17 cellular contexts compared by ENCODE assay signal in genomic region chr12:95443458-95443857, GRCh38. TPM values are rescaled to one million over a fixed set of nuclear protein-coding genes. Genes with fewer than 3 reads are reported as not detected.
DNase-seq lines count a peak whose midpoint lies in the region; ATAC-seq, FAIRE-seq and TF ChIP-seq lines count a peak whose summit lies in the region.
"Had no signal": no experiment of that assay in that cellular context is flagged by ENCODE, and none has a peak within 500 bp of the region (broad histone marks: within the 10 kb centered on the region; RNA-seq: fewer than 3 reads in every experiment).

No MANE protein-coding gene starts in this region.

- H3K4me2 ChIP-seq in GM23338, result no peak overlapping the region
- H3K4me2 ChIP-seq in K562 (ENCODE audit: insufficient read depth, low read length), result no peak overlapping the region

- no peak for TF ChIP-seq EP300 in K562 (IDR thresholded peaks at IDR 0.05; ENCODE audit: low read length)

- ATAC-seq in GM23338 (peak; percentile 24), K562 (peak; percentile 83), GM18520 (IDR thresholded peaks at IDR 0.05; ENCODE audit: unreplicated experiment) (no peak)
- ATAC-seq: HCT116 had no signal

- H3F3A ChIP-seq in GM23338 (replicated peaks; ENCODE audit: low read depth), result no peaks in the 10 kb centered on the region

- H3K9me2 ChIP-seq in GM23338 (ENCODE audit: insufficient read depth), result no peaks in the 10 kb centered on the region; the same call in 1 of the 2 replicates

- H3K4me3 Mint-ChIP-seq in GM23338, result no peak overlapping the region

- TF ChIP-seq CTCF in GM23338 (conservative IDR thresholded peaks at IDR 0.05; ENCODE audit: low read depth in 2 of 2), result no peak
- TF ChIP-seq CTCF in K562 (IDR thresholded peaks at IDR 0.05 in 2 of 3, conservative IDR thresholded peaks at IDR 0.05 in 1 of 3; ENCODE audit: insufficient read depth in 2 of 3, low read depth in 1 of 3, low read length in 3 of 3), result no peak

- CTCF ChIA-PET in K562 (lab: Yijun Ruan, JAX; ENCODE audit: low intra/inter-chr PET ratio), result no interaction called here

- in situ Hi-C loops in K562 (cut with MboI), result no loop called here

- no peaks in the 10 kb centered on the region for H3K9me3 Mint-ChIP-seq in GM23338

- no peak overlapping the region for H3K27ac Mint-ChIP-seq in GM23338

- H3K9ac ChIP-seq in K562 (ENCODE audit: insufficient read depth in 1 of 2, low read depth in 2 of 2, low read length in 2 of 2), result no peak overlapping the region

- no peaks in the 10 kb centered on the region for H3K9me1 ChIP-seq in K562 (ENCODE audit: control insufficient read depth, insufficient read depth, low read length)

- H3K27me3 ChIP-seq in GM23338 (ENCODE audit: insufficient read depth) (peaks cover 7% of the 10 kb centered on the region; the same call in 1 of the 2 replicates), K562 (ENCODE audit: control insufficient read depth in 2 of 2, insufficient read depth in 2 of 2, low read length in 2 of 2) (peaks cover 4 to 11% of the 10 kb centered on the region in 2 experiments; a peak in 4 of 5 replicates), neuron (ENCODE audit: insufficient read depth, low read length) (peaks cover 10% of the 10 kb centered on the region)

- POLR2A ChIA-PET in K562 (lab: Yijun Ruan, JAX), result no interaction called here

- no peaks in the 10 kb centered on the region for H3K36me3 Mint-ChIP-seq in GM23338 (ENCODE audit: low read depth)

- H3K36me3 ChIP-seq in GM23338 (ENCODE audit: insufficient read depth) (no peaks in the 10 kb centered on the region), K562 (ENCODE audit: control insufficient read depth, insufficient read depth, low read length) (no peaks in the 10 kb centered on the region), neuron (ENCODE audit: insufficient read depth, low read length) (no peaks in the 10 kb centered on the region)

- no peaks in the 10 kb centered on the region for H4K20me1 ChIP-seq in GM23338 (replicated peaks; ENCODE audit: insufficient read depth)
- H4K20me1 ChIP-seq in K562 (replicated peaks; ENCODE audit: control insufficient read depth, insufficient read depth, low read length), result no peaks in the 10 kb centered on the region

- intact Hi-C loops in K562 (cut with micrococcal nuclease), result no loop called here

- H2AFZ ChIP-seq in GM23338 (no peak overlapping the region), K562 (ENCODE audit: low read depth, low read length) (no peak overlapping the region), neuron (ENCODE audit: low read depth, low read length) (peak overlapping the region; percentile 43)

- H3K27ac ChIP-seq in GM23338 (ENCODE audit: low read depth) (no peak overlapping the region), K562 (ENCODE audit: extremely low read depth, low read depth, low read length) (no peak overlapping the region)
- H3K27ac ChIP-seq: C4-2B had no signal

- H3K79me2 ChIP-seq in GM23338 (replicated peaks; ENCODE audit: insufficient read depth), result no peaks in the 10 kb centered on the region
- H3K79me2 ChIP-seq in K562 (ENCODE audit: control insufficient read depth, insufficient read depth, low read length), result no peaks in the 10 kb centered on the region

- no peak for TF ChIP-seq RAD21 in K562 (CRISPR knock-in tag; conservative IDR thresholded peaks at IDR 0.05 in 1 of 2, IDR thresholded peaks at IDR 0.05 in 1 of 2)

- H3K4me3 ChIP-seq in GM23338 (no peak overlapping the region), K562 (no peak overlapping the region), neuron (ENCODE audit: low read length) (no peak overlapping the region)

- H3K9me3 ChIP-seq in K562 (replicated peaks; ENCODE audit: control insufficient read depth, insufficient read depth, low read depth, low read length) (no peaks in the 10 kb centered on the region), neuron (ENCODE audit: low read length) (no peaks in the 10 kb centered on the region)

- H3K4me1 ChIP-seq in GM23338 (ENCODE audit: insufficient read depth) (peaks cover 10% of the 10 kb centered on the region), K562 (replicated peaks in 1 of 2; ENCODE audit: control insufficient read depth in 2 of 2, insufficient read depth in 2 of 2, low read length in 2 of 2) (peaks cover 0 to 4% of the 10 kb centered on the region in 2 experiments; a peak in 2 of 5 replicates), neuron (ENCODE audit: insufficient read depth, low read length) (peaks cover 9% of the 10 kb centered on the region)

- TF ChIP-seq POLR2A in K562 (conservative IDR thresholded peaks at IDR 0.05), result no peak

- peaks cover 20% of the 10 kb centered on the region for H3K4me1 Mint-ChIP-seq in GM23338

- no TSS peak for BruUV-seq in K562 (replicated peaks; lab: Mats Ljungman, UMichigan)

- peaks cover 8% of the 10 kb centered on the region for H3K27me3 Mint-ChIP-seq in GM23338 (ENCODE audit: insufficient read depth, low read depth, poor library complexity)

- peak; percentile 51 for DNase-seq in GM23338 (ENCODE audit: low spot score)
- peak; percentile 4 for DNase-seq in NCI-H69 (lab: John Stamatoyannopoulos, UW)
- DNase-seq in K562 (ENCODE audit: extremely low read depth in 1 of 4, low spot score in 3 of 4), result peak in 1 of 4 experiments; percentile 50
- no peak for DNase-seq in inferior parietal cortex (ENCODE audit: extremely low spot score)
- no peak for DNase-seq in NCI-H510A (lab: John Stamatoyannopoulos, UW)
- DNase-seq: DMS153, EL, KG1, NCI-H1048, NCI-H1436 treated with DMSO at 0.1 percent for 48 hours, NCI-H2029 treated with DMSO at 0.1 percent for 48 hours, NCI-H2171 treated with DMSO at 0.1 percent for 48 hours, RPMI8226 had no signal

- peak; percentile 58 for FAIRE-seq in K562 (lab: Jason Lieb, UNC)

- WGBS in K562 (ENCODE audit: insufficient coverage, low coverage, missing lambda C conversion rate), result 32% methylated on average over 2 of the region's 2 CpGs

TF ChIP-seq in K562, 482 proteins besides CTCF, POLR2A, EP300 and RAD21 (continues in another document):
- peak; percentile 33; the same call in 1 of the 2 replicates for TF ChIP-seq CBFA2T2 (conservative IDR thresholded peaks at IDR 0.05)
- TF ChIP-seq NCOR1 (IDR thresholded peaks at IDR 0.05), result peak; percentile 23; the same call in 1 of the 2 replicates
- TF ChIP-seq TBL1XR1 (IDR thresholded peaks at IDR 0.05; ENCODE audit: low read length in 2 of 2), result no peak
- no peak for TF ChIP-seq TCF3 (CRISPR knock-in tag; IDR thresholded peaks at IDR 0.05)
- TF ChIP-seq BMI1 (IDR thresholded peaks at IDR 0.05; ENCODE audit: low read length), result no peak
- TF ChIP-seq ARID1B (IDR thresholded peaks at IDR 0.05), result 0 out of 2 replicates have a peak, but pooled peaks have one; percentile 15
- TF ChIP-seq HDAC3 (IDR thresholded peaks at IDR 0.05; ENCODE audit: borderline replicate concordance, partially characterized antibody), result no peak
- TF ChIP-seq TSHZ1 (CRISPR knock-in tag; IDR thresholded peaks at IDR 0.05), result no peak
- peak; percentile 71 for TF ChIP-seq CBFA2T3 (IDR thresholded peaks at IDR 0.05)
- no peak for TF ChIP-seq ELF4 (CRISPR knock-in tag; IDR thresholded peaks at IDR 0.05)
- TF ChIP-seq NEUROD1 (IDR thresholded peaks at IDR 0.05; ENCODE audit: borderline replicate concordance, low read depth, low read length, partially characterized antibody), result no peak
- no peak for TF ChIP-seq FOSL1 (tag; conservative IDR thresholded peaks at IDR 0.05)

RNA-seq across cellular contexts. Expression of gene METAP2, which starts 30.5 kb away (rescaled TPM):
- total RNA-seq in GM23338 (2014; rRNA removed; shearing (Covaris generic)), result 111 and 130 TPM in 2 replicates
- polyA plus RNA-seq in GM23338 (2016; fragmentation: Nextera tagmentation; extraction: Ambion mirVana) (153 and 159 TPM in 2 replicates), K562 (2011; rRNA removed) (149 and 197 TPM in 2 replicates), K562 (2014; fragmentation: Illumina TruSeq; extraction: Trizol) (195 and 197 TPM in 2 replicates), K562 (2014; fragmentation: Nextera tagmentation; extraction: Ambion mirVana) (100 to 1,000 TPM in 1 of 2 experiments, 10 to 100 TPM in 1; 75.5 to 104 TPM), K562 (2014; rRNA removed) (130 and 164 TPM in 2 replicates)
- total RNA-seq in K562 (2011; cell fraction: chromatin; rRNA removed; ENCODE audit: low replicate concordance), result 21.0 and 95.6 TPM in 2 replicates
- total RNA-seq in K562 (2011; cell fraction: nucleolus; rRNA removed), result 17.0 and 24.2 TPM in 2 replicates
- 29.3 and 37.4 TPM in 2 replicates for total RNA-seq in K562 (2011; cell fraction: nucleoplasm; rRNA removed)
- total RNA-seq in K562 (2014; rRNA removed) (117 and 161 TPM in 2 replicates), K562 (2014; rRNA removed; fragmentation: Illumina TruSeq; extraction: Trizol) (180 and 219 TPM in 2 replicates), K562 (2015; rRNA removed; fragmentation: Illumina TruSeq; extraction: Trizol) (187 and 205 TPM in 2 replicates), K562 (2021) (107 and 112 TPM in 2 replicates)
- 26.0 and 50.2 TPM in 2 replicates for polyA plus RNA-seq in K562 (2011; cell fraction: cytosol; rRNA removed)
- 22.9 and 34.9 TPM in 2 replicates for polyA plus RNA-seq in K562 (2011; cell fraction: nucleus; rRNA removed)
- polyA plus RNA-seq in K562 (2012), result 112 and 123 TPM in 2 replicates
- polyA minus RNA-seq in K562 (2011; rRNA and poly(A)+ RNA removed), result 157 and 180 TPM in 2 replicates
- 36.6 and 38.9 TPM in 2 replicates for polyA minus RNA-seq in K562 (2011; cell fraction: cytosol; rRNA and poly(A)+ RNA removed)
- polyA minus RNA-seq in K562 (2011; cell fraction: nucleus; rRNA and poly(A)+ RNA removed), result 27.7 and 41.0 TPM in 2 replicates

Comparison
In these comparisons a context has a peak if more than half of its experiments do, and no peak if none do; other contexts are left out.
1. DNase-seq: peak in GM23338 (single experiment) and NCI-H69 (single experiment); none in inferior parietal cortex (single experiment) and NCI-H510A (single experiment).